In the genomic region with DNA sequence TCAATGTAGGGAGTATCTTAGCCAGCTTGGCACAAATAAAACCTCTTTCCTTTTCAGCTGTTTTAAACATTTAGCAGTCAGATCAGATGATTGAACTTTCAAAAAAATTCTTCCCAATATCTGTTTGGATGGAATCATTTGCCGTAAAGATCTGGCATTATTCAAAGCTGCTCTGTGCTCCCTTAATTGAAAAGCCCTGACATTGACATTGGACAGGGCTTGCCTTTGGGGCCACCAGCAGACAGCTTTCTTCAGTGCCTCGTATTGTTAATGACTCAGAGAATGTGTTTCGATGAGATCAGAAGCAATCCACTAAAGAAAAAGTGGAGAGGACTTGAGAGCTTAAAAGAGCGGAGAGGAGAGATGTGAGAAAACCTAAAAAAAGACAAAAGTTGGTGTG, we compare ENCODE assay signal across 17 cellular contexts.
A peak's percentile ranks its signal among the peaks of the same experiment; 100 is the strongest.
DNase-seq lines count a peak whose midpoint lies in the region; ATAC-seq and TF ChIP-seq lines count a peak whose summit lies in the region.
"Had no signal": no experiment of that assay in that cellular context is flagged by ENCODE, and none has a peak within 500 bp of the region (broad histone marks: within the 10 kb centered on the region; RNA-seq: fewer than 3 reads in every experiment).

No MANE protein-coding gene starts in this region.

- H3K36me3 ChIP-seq in BE2C, result no peaks in the 10 kb centered on the region
- H3K36me3 ChIP-seq in naive thymus-derived CD4-positive, alpha-beta T cell (ENCODE audit: control insufficient read depth in 2 of 3, insufficient read depth in 3 of 3, low read length in 3 of 3), result no peaks in the 10 kb centered on the region

- peak overlapping the region; percentile 47 for H3K4me3 ChIP-seq in BE2C (ENCODE audit: low read depth, low read length)
- H3K4me3 ChIP-seq in naive thymus-derived CD4-positive, alpha-beta T cell (ENCODE audit: low read length), result no peak overlapping the region
- H3K4me3 ChIP-seq: GM12878, K562 had no signal

- no peak overlapping the region for H3K4me3 Mint-ChIP-seq in CD4-positive, alpha-beta T cell
- H3K4me3 Mint-ChIP-seq in T-helper 17 cell, result no peak overlapping the region
- H3K4me3 Mint-ChIP-seq in naive thymus-derived CD4-positive, alpha-beta T cell, result peak overlapping the region in 7 of 10 donors; percentile 1 to 68 (median 15)
- no peak overlapping the region for H3K4me3 Mint-ChIP-seq in stimulated activated naive B cell treated with anti-CD40 and anti-IgM and Interleukin-4, amounts not matched to agents 10 μg/mL and 1 μg/mL and 100 μg/mL, for 72 hours
- H3K4me3 Mint-ChIP-seq: H9 had no signal

- no peaks in the 10 kb centered on the region for H3K27me3 ChIP-seq in BE2C
- H3K27me3 ChIP-seq in CD4-positive, alpha-beta T cell (ENCODE audit: control insufficient read depth, insufficient read depth, low read length), result no peaks in the 10 kb centered on the region
- H3K27me3 ChIP-seq in naive thymus-derived CD4-positive, alpha-beta T cell (ENCODE audit: control insufficient read depth in 2 of 2, insufficient read depth in 2 of 2, low read length in 2 of 2), result no peaks in the 10 kb centered on the region

- H3K27ac ChIP-seq in CD4-positive, alpha-beta T cell (ENCODE audit: low read depth, low read length), result no peak overlapping the region
- no peak overlapping the region for H3K27ac ChIP-seq in naive thymus-derived CD4-positive, alpha-beta T cell (ENCODE audit: low read depth, low read length)

- intact Hi-C loops in CD4-positive, alpha-beta T cell (cut with DNase I, micrococcal nuclease), result loop anchor here in 1 of 2 experiments (10.0 kb wide), 1 partner anchor 62 kb away; no protein-coding TSS in a partner anchor
- intact Hi-C loops in naive thymus-derived CD4-positive, alpha-beta T cell (cut with micrococcal nuclease), result loop anchor here in 1 of 2 donors (10.0 kb wide), 1 partner anchor 658 kb away; the partner anchor contains the start of gene RPP40

- H3K4me1 Mint-ChIP-seq in CD4-positive, alpha-beta T cell (ENCODE audit: low read depth), result peaks cover 61% of the 10 kb centered on the region
- peaks cover 34% of the 10 kb centered on the region for H3K4me1 Mint-ChIP-seq in T-helper 17 cell
- H3K4me1 Mint-ChIP-seq in naive thymus-derived CD4-positive, alpha-beta T cell, result peaks cover 24 to 76% (median 67%) of the 10 kb centered on the region in 7 donors
- H3K4me1 Mint-ChIP-seq in stimulated activated naive B cell treated with anti-CD40 and anti-IgM and Interleukin-4, amounts not matched to agents 10 μg/mL and 1 μg/mL and 100 μg/mL, for 72 hours, result peaks cover 27 to 54% of the 10 kb centered on the region in 2 donors

- H3K9me3 ChIP-seq in BE2C (no peaks in the 10 kb centered on the region; the same call in 1 of the 2 replicates), T-helper 17 cell (ENCODE audit: control insufficient read depth, low read length, poor library complexity, severe bottlenecking) (no peaks in the 10 kb centered on the region)
- no peaks in the 10 kb centered on the region for H3K9me3 ChIP-seq in CD4-positive, alpha-beta T cell (ENCODE audit: control insufficient read depth, low read length)
- H3K9me3 ChIP-seq in naive thymus-derived CD4-positive, alpha-beta T cell (ENCODE audit: control insufficient read depth in 2 of 3, low read length in 3 of 3), result no peaks in the 10 kb centered on the region
- H3K9me3 ChIP-seq: Caco-2 had no signal

- CTCF ChIA-PET in CD4-positive, alpha-beta T cell (lab: Charles Lee), result interaction anchor here (1.2 kb wide), 1 partner anchor 204 kb away, joined by 3 read pairs; no protein-coding TSS in a partner anchor
- CTCF ChIA-PET in naive thymus-derived CD4-positive, alpha-beta T cell (lab: Charles Lee), result interaction anchor here (1.0 kb wide), 1 partner anchor 192 kb away, joined by 4 read pairs; no protein-coding TSS in a partner anchor

- H3K27ac Mint-ChIP-seq in CD4-positive, alpha-beta T cell, result peak overlapping the region; percentile 81
- peak overlapping the region; percentile 65 for H3K27ac Mint-ChIP-seq in T-helper 17 cell
- H3K27ac Mint-ChIP-seq in naive thymus-derived CD4-positive, alpha-beta T cell, result peak overlapping the region in 6 of 9 donors; percentile 49 to 90 (median 78)
- no peak overlapping the region for H3K27ac Mint-ChIP-seq in stimulated activated naive B cell treated with anti-CD40 and anti-IgM and Interleukin-4, amounts not matched to agents 10 μg/mL and 1 μg/mL and 100 μg/mL, for 72 hours
- H3K27ac Mint-ChIP-seq: H9 had no signal

- H3K36me3 Mint-ChIP-seq in CD4-positive, alpha-beta T cell (ENCODE audit: low read depth), result no peaks in the 10 kb centered on the region
- H3K36me3 Mint-ChIP-seq in T-helper 17 cell (ENCODE audit: low read depth), result peaks cover 2% of the 10 kb centered on the region
- peaks cover 0 to 24% (median 5%) of the 10 kb centered on the region in 5 donors for H3K36me3 Mint-ChIP-seq in naive thymus-derived CD4-positive, alpha-beta T cell
- peaks cover 12 to 19% of the 10 kb centered on the region in 2 donors for H3K36me3 Mint-ChIP-seq in stimulated activated naive B cell treated with anti-CD40 and anti-IgM and Interleukin-4, amounts not matched to agents 10 μg/mL and 1 μg/mL and 100 μg/mL, for 72 hours

- no peak for ATAC-seq in CD4-positive, alpha-beta T cell (ENCODE audit: poor library complexity)
- no peak for ATAC-seq in T-helper 17 cell
- no peak for ATAC-seq in naive thymus-derived CD4-positive, alpha-beta T cell
- no peak for ATAC-seq in stimulated activated naive B cell treated with anti-CD40 and anti-IgM and Interleukin-4, amounts not matched to agents 10 μg/mL and 1 μg/mL and 100 μg/mL, for 72 hours (replicated peaks)
- ATAC-seq: GM12878, K562, Panc1 had no signal

- H3K4me1 ChIP-seq in BE2C, result peaks cover 26% of the 10 kb centered on the region
- H3K4me1 ChIP-seq in naive thymus-derived CD4-positive, alpha-beta T cell (ENCODE audit: control insufficient read depth in 2 of 2, insufficient read depth in 2 of 2, low read length in 2 of 2), result peaks cover 0 to 38% of the 10 kb centered on the region in 2 donors
- H3K4me1 ChIP-seq: Caco-2 had no signal

- no peaks in the 10 kb centered on the region for H3K9me3 Mint-ChIP-seq in CD4-positive, alpha-beta T cell
- peaks cover 0 to 4% (median 0%) of the 10 kb centered on the region in 11 donors for H3K9me3 Mint-ChIP-seq in naive thymus-derived CD4-positive, alpha-beta T cell
- peaks cover 0 to 1% of the 10 kb centered on the region in 2 donors for H3K9me3 Mint-ChIP-seq in stimulated activated naive B cell treated with anti-CD40 and anti-IgM and Interleukin-4, amounts not matched to agents 10 μg/mL and 1 μg/mL and 100 μg/mL, for 72 hours
- H3K9me3 Mint-ChIP-seq: H9 had no signal

- POLR2A ChIA-PET in CD4-positive, alpha-beta T cell (lab: Charles Lee), result interaction anchor here (0.7 kb wide), 1 partner anchor 36 kb away, joined by 3 read pairs; no protein-coding TSS in a partner anchor
- POLR2A ChIA-PET in naive thymus-derived CD4-positive, alpha-beta T cell (lab: Charles Lee), result interaction anchor here (0.7 to 1.9 kb wide), 6 partner anchors 13 to 312 kb away, joined by 3 to 7 read pairs (median 3); no protein-coding TSS in a partner anchor

- DNase-seq in BE2C (peak; percentile 76), T-helper 17 cell (no peak), NCI-H2029 (lab: John Stamatoyannopoulos, UW) (no peak), NCI-H748 (lab: John Stamatoyannopoulos, UW; ENCODE audit: unreplicated experiment) (no peak)
- no peak for DNase-seq in CD4-positive, alpha-beta T cell
- no peak for DNase-seq in naive thymus-derived CD4-positive, alpha-beta T cell
- DNase-seq in stimulated activated naive B cell treated with anti-CD40 and anti-IgM and Interleukin-4, amounts not matched to agents 10 μg/mL and 1 μg/mL and 100 μg/mL, for 72 hours, result no peak
- DNase-seq: C1 segment of cervical spinal cord, Caco-2, H9, NCI-H2107, NCI-H446, NCI-H774, SHP77 had no signal

- no peak for TF ChIP-seq CTCF in BE2C (IDR thresholded peaks at IDR 0.05; ENCODE audit: low read depth, low read length)
- no peak for TF ChIP-seq CTCF in CD4-positive, alpha-beta T cell (IDR thresholded peaks at IDR 0.05)

- no peaks in the 10 kb centered on the region for H3K27me3 Mint-ChIP-seq in CD4-positive, alpha-beta T cell
- no peaks in the 10 kb centered on the region for H3K27me3 Mint-ChIP-seq in T-helper 17 cell
- H3K27me3 Mint-ChIP-seq in naive thymus-derived CD4-positive, alpha-beta T cell, result no peaks in the 10 kb centered on the region
- no peaks in the 10 kb centered on the region for H3K27me3 Mint-ChIP-seq in stimulated activated naive B cell treated with anti-CD40 and anti-IgM and Interleukin-4, amounts not matched to agents 10 μg/mL and 1 μg/mL and 100 μg/mL, for 72 hours

Comparison
In these comparisons a context has a peak if more than half of its experiments do, and no peak if none do; other contexts are left out.
1. H3K4me3 Mint-ChIP-seq: peak in naive thymus-derived CD4-positive, alpha-beta T cell (7 of 10); none in CD4-positive, alpha-beta T cell (single experiment), T-helper 17 cell (single experiment) and stimulated activated naive B cell treated with anti-CD40 and anti-IgM and Interleukin-4, amounts not matched to agents 10 μg/mL and 1 μg/mL and 100 μg/mL, for 72 hours (0 of 2).